Comparison of ENCODE assay signal across 8 cellular contexts in genomic region chr3:183883291-183884096, GRCh38. TPM values are rescaled to one million over a fixed set of nuclear protein-coding genes. Genes with fewer than 3 reads are reported as not detected.
DNase-seq lines count a peak whose midpoint lies in the region; ATAC-seq, FAIRE-seq and TF ChIP-seq lines count a peak whose summit lies in the region.

No MANE protein-coding gene starts in this region.

- H3K79me2 ChIP-seq in OCI-LY7 (ENCODE audit: insufficient read depth, low read depth, low read length): peaks cover 48% of the 10 kb centered on the region

- H3K4me1 Mint-ChIP-seq in Calu3 (ENCODE audit: low read depth, unreplicated experiment): peaks cover 14% of the 10 kb centered on the region

- H3K9me2 ChIP-seq in OCI-LY7 (ENCODE audit: insufficient read depth, low read length): no peaks in the 10 kb centered on the region

- ATAC-seq in pancreas (no peak), HG02642 (IDR thresholded peaks at IDR 0.05; ENCODE audit: poor library complexity, unreplicated experiment) (no peak)

- TF ChIP-seq CTCF in Calu3 (IDR thresholded peaks at IDR 0.05; ENCODE audit: unreplicated experiment) (no peak), OCI-LY7 (conservative IDR thresholded peaks at IDR 0.05; ENCODE audit: low read length) (no peak), pancreas (IDR thresholded peaks at IDR 0.05) (no peak)

- peak overlapping the region; percentile 89 for H3K27ac Mint-ChIP-seq in Calu3 (ENCODE audit: unreplicated experiment)

- POLR2A ChIA-PET in OCI-LY7 (lab: Charles Lee): interaction anchor here (0.6 to 2.2 kb wide), 14 partner anchors 8 to 416 kb away, joined by 3 to 14 read pairs (median 3); no protein-coding TSS in a partner anchor

- CTCF ChIA-PET in Calu3 (lab: Charles Lee) (interaction anchor here (0.9 to 2.0 kb wide), 12 partner anchors 10 to 404 kb away, joined by 3 to 14 read pairs (median 4); partner anchors contain the start of genes ABCC5, CAMK2N2 and MAP6D1), OCI-LY7 (lab: Charles Lee; ENCODE audit: unreplicated experiment) (interaction anchor here (1.3 to 1.4 kb wide), 2 partner anchors 9 to 57 kb away, joined by 4 read pairs; no protein-coding TSS in a partner anchor)

- H4K20me1 ChIP-seq in OCI-LY7 (ENCODE audit: insufficient read depth, low read length): 0 out of 2 replicates have a peak, but pooled peaks cover 8% of the 10 kb centered on the region

- FAIRE-seq in pancreas (lab: Jason Lieb, UNC): no peak

- H3K4me3 ChIP-seq in OCI-LY7 (ENCODE audit: low read depth, low read length, poor library complexity, severe bottlenecking) (peak overlapping the region; percentile 76), pancreas (peak overlapping the region; percentile 61 to 96 (median 88))

- peaks cover 19% of the 10 kb centered on the region for H3K36me3 Mint-ChIP-seq in Calu3 (ENCODE audit: insufficient read depth, unreplicated experiment)

- peaks cover 20% of the 10 kb centered on the region; the same call in 1 of the 2 replicates for H3K36me3 ChIP-seq in OCI-LY7 (ENCODE audit: insufficient read depth, low read length)
- H3K36me3 ChIP-seq in pancreas: no peaks in the 10 kb centered on the region

- H3K27ac ChIP-seq in OCI-LY7 (ENCODE audit: low read depth, low read length, poor library complexity, severe bottlenecking) (peak overlapping the region; percentile 47), epithelial cell of prostate (peak overlapping the region; percentile 62), pancreas (peak overlapping the region in 1 of 4 donors; percentile 65)

- intact Hi-C loops in Calu3 (cut with micrococcal nuclease; ENCODE audit: unreplicated experiment) (loop anchor here (1.0 kb wide), 1 partner anchor 414 kb away; no protein-coding TSS in a partner anchor), OCI-LY7 (cut with micrococcal nuclease; ENCODE audit: unreplicated experiment) (loop anchor here (1.0 to 10.0 kb wide), 4 partner anchors 58 to 759 kb away; partner anchors contain the start of genes KLHL6 and MAP6D1), pancreas (cut with DNase I) (no loop called here)

- peak overlapping the region; percentile 85; the same call in 1 of the 2 replicates for H2AFZ ChIP-seq in OCI-LY7 (ENCODE audit: low read length)

- DNase-seq in Calu3 (no peak), OCI-LY7 (ENCODE audit: low spot score) (no peak), epithelial cell of prostate (ENCODE audit: low read depth, low spot score) (no peak), pancreas (no peak), NCI-H2029 treated with DMSO at 0.1 percent for 48 hours (lab: John Stamatoyannopoulos, UW) (no peak), AML-193 (lab: John Stamatoyannopoulos, UW) (no peak), NCI-H2227 (lab: John Stamatoyannopoulos, UW; ENCODE audit: unreplicated experiment) (no peak)

- H3K9me3 ChIP-seq in OCI-LY7 (ENCODE audit: low read length): no peaks in the 10 kb centered on the region
- H3K9me3 ChIP-seq in pancreas: no peaks in the 10 kb centered on the region

- H3K27me3 ChIP-seq in pancreas: no peaks in the 10 kb centered on the region

- H3K9me3 Mint-ChIP-seq in Calu3 (ENCODE audit: low read depth, unreplicated experiment): no peaks in the 10 kb centered on the region

- H3K4me2 ChIP-seq in OCI-LY7 (ENCODE audit: low read length): peak overlapping the region; percentile 96

- TSS peak; percentile 67 for BruUV-seq in Calu3 (replicated peaks; lab: Mats Ljungman, UMichigan)
- TSS peak; percentile 74 for BruUV-seq in OCI-LY7 (replicated peaks; lab: Mats Ljungman, UMichigan)

- peaks cover 12% of the 10 kb centered on the region for H3K27me3 Mint-ChIP-seq in Calu3 (ENCODE audit: unreplicated experiment)

- H3K4me3 Mint-ChIP-seq in Calu3 (ENCODE audit: low read depth, unreplicated experiment): peak overlapping the region; percentile 99

- H3K4me1 ChIP-seq in OCI-LY7 (ENCODE audit: insufficient read depth, low read length, poor library complexity, severe bottlenecking) (peaks cover 19% of the 10 kb centered on the region), pancreas (peaks cover 6 to 18% (median 11%) of the 10 kb centered on the region in 3 donors)

- WGBS in pancreas, 2 donors: 43 to 48% methylated on average over 16 of the region's 16 CpGs

RNA-seq across cellular contexts. Expression of gene PARL, which starts 1.2 kb away (rescaled TPM):
- total RNA-seq in Calu3 (2022) (80.4 and 84.3 TPM in 2 replicates), OCI-LY7 (2022) (68.2 and 69.3 TPM in 2 replicates), pancreas (10 to 100 TPM; 26.4 to 42.9 (median 33.6) TPM)
- total RNA-seq in OCI-LY7 (2014; rRNA removed; shearing (Covaris generic)): 43.5 and 46.1 TPM in 2 replicates
- 10 to 100 TPM; 65.6 to 65.8 TPM for polyA plus RNA-seq in pancreas

RNA-seq across cellular contexts. Expression of gene MAP6D1, which starts 58.1 kb away (rescaled TPM):
- total RNA-seq in Calu3 (2022) (5.4 and 6.5 TPM in 2 replicates), OCI-LY7 (2022) (1.1 TPM in 2 replicates), pancreas (1 to 10 TPM; 2.5 to 6.3 (median 3.7) TPM)
- 0.88 and 1.5 TPM in 2 replicates for total RNA-seq in OCI-LY7 (2014; rRNA removed; shearing (Covaris generic))
- polyA plus RNA-seq in pancreas: 1 to 10 TPM; 1.4 to 2.7 TPM

Comparison
In these comparisons a context has a peak if more than half of its experiments do, and no peak if none do; other contexts are left out.
1. intact Hi-C loops: an anchor here in Calu3 (1.0 kb wide) and OCI-LY7 (1.0 to 10.0 kb wide); none called in pancreas.